In the genomic region with DNA sequence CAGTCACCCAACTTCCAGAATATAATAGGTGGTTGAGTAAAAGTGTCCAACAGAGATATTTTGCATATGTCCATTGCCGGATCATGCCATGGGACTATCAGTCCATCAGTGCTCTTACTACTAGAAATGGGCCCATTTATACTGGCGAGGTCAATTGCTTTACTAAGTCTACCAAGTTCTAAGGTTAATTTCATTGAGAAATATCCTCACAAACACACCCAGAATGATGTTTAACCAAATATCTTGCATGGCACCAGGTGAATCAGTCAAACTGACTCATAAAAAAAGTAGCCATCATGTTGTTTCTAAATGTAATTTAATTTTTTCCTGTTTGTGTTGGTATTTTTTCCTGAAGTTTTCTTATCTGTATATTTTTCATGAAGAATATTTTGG, we compare ENCODE assay signal across 26 cellular contexts.
"Had no signal": no experiment of that assay in that cellular context is flagged by ENCODE, and none has a peak within 500 bp of the region (broad histone marks: within the 10 kb centered on the region; RNA-seq: fewer than 3 reads in every experiment).

No MANE protein-coding gene starts in this region.

- H3K36me3 ChIP-seq: esophagus squamous epithelium, gastroesophageal sphincter, left ventricle myocardium inferior, lower lobe of right lung, prostate gland, spleen, tibial nerve, upper lobe of right lung, vagina had no signal

- H3K36me3 Mint-ChIP-seq: naive thymus-derived CD4-positive, alpha-beta T cell; stimulated activated memory B cell treated with anti-CD40 and anti-IgM and Interleukin-4, amounts not matched to agents 10 μg/mL and 1 μg/mL and 100 μg/mL, for 72 hours had no signal

- H3K4me1 ChIP-seq: esophagus squamous epithelium, gastroesophageal sphincter, left ventricle myocardium inferior, lower lobe of right lung, parathyroid adenoma, prostate gland, spleen, testis, tibial nerve, upper lobe of right lung, vagina had no signal

- H3K27me3 Mint-ChIP-seq: naive thymus-derived CD4-positive, alpha-beta T cell; stimulated activated memory B cell treated with anti-CD40 and anti-IgM and Interleukin-4, amounts not matched to agents 10 μg/mL and 1 μg/mL and 100 μg/mL, for 72 hours; stimulated activated naive CD8-positive, alpha-beta T cell treated with anti-CD3 and anti-CD28 coated beads, Interleukin-15, amount 100 ng/mL, for 72 hours had no signal

- H3K9ac ChIP-seq: parathyroid adenoma had no signal

- DNase-seq: effector CD4-positive, alpha-beta T cell; esophagus squamous epithelium; foreskin fibroblast; glutamatergic neuron; left cardiac atrium; left ventricle myocardium inferior; lower lobe of right lung; naive thymus-derived CD4-positive, alpha-beta T cell; nephron progenitor cell; retina; spleen; stimulated activated CD4-positive, alpha-beta T cell treated with anti-CD3 and anti-CD28 coated beads, Interleukin-15, amount 100 ng/mL, for 24 hours; stimulated activated CD4-positive, alpha-beta T cell treated with anti-CD3 and anti-CD28 coated beads, Interleukin-1b, Interleukin-23, amount 100 ng/mL, for 48 hours; stimulated activated CD4-positive, alpha-beta T cell treated with anti-CD3 and anti-CD28 coated beads, Interleukin-4, amount 100 ng/mL, for 24 hours; stimulated activated naive CD8-positive, alpha-beta T cell treated with anti-CD3 and anti-CD28 coated beads, Interleukin-15, amount 100 ng/mL, for 72 hours; testis; upper lobe of right lung had no signal

- H3K27me3 ChIP-seq: esophagus squamous epithelium, gastroesophageal sphincter, spleen, testis, tibial nerve, upper lobe of right lung, vagina had no signal

- H3K79me2 ChIP-seq: parathyroid adenoma had no signal

- H2AFZ ChIP-seq: parathyroid adenoma had no signal

- H3K27ac Mint-ChIP-seq: endodermal cell; naive thymus-derived CD4-positive, alpha-beta T cell; nephron progenitor cell; stimulated activated memory B cell treated with anti-CD40 and anti-IgM and Interleukin-4, amounts not matched to agents 10 μg/mL and 1 μg/mL and 100 μg/mL, for 72 hours; stimulated activated naive CD8-positive, alpha-beta T cell treated with anti-CD3 and anti-CD28 coated beads, Interleukin-15, amount 100 ng/mL, for 72 hours had no signal

- H3K9me3 ChIP-seq: esophagus squamous epithelium, gastroesophageal sphincter, left ventricle myocardium inferior, lower lobe of right lung, prostate gland, testis, tibial nerve, upper lobe of right lung, vagina had no signal

- H3K4me3 Mint-ChIP-seq: endodermal cell; naive thymus-derived CD4-positive, alpha-beta T cell; nephron progenitor cell; stimulated activated memory B cell treated with anti-CD40 and anti-IgM and Interleukin-4, amounts not matched to agents 10 μg/mL and 1 μg/mL and 100 μg/mL, for 72 hours; stimulated activated naive CD8-positive, alpha-beta T cell treated with anti-CD3 and anti-CD28 coated beads, Interleukin-15, amount 100 ng/mL, for 72 hours had no signal

- ATAC-seq: gastroesophageal sphincter; left cardiac atrium; lower lobe of right lung; naive thymus-derived CD4-positive, alpha-beta T cell; sciatic nerve; stimulated activated memory B cell treated with anti-CD40 and anti-IgM and Interleukin-4, amounts not matched to agents 10 μg/mL and 1 μg/mL and 100 μg/mL, for 72 hours; stimulated activated naive CD8-positive, alpha-beta T cell treated with anti-CD3 and anti-CD28 coated beads, Interleukin-15, amount 100 ng/mL, for 72 hours; upper lobe of right lung had no signal

- H3K4me1 Mint-ChIP-seq: naive thymus-derived CD4-positive, alpha-beta T cell; stimulated activated memory B cell treated with anti-CD40 and anti-IgM and Interleukin-4, amounts not matched to agents 10 μg/mL and 1 μg/mL and 100 μg/mL, for 72 hours; stimulated activated naive CD8-positive, alpha-beta T cell treated with anti-CD3 and anti-CD28 coated beads, Interleukin-15, amount 100 ng/mL, for 72 hours had no signal

- H3K9me3 Mint-ChIP-seq: endodermal cell; nephron progenitor cell; stimulated activated memory B cell treated with anti-CD40 and anti-IgM and Interleukin-4, amounts not matched to agents 10 μg/mL and 1 μg/mL and 100 μg/mL, for 72 hours; stimulated activated naive CD8-positive, alpha-beta T cell treated with anti-CD3 and anti-CD28 coated beads, Interleukin-15, amount 100 ng/mL, for 72 hours had no signal

- H3K27ac ChIP-seq: coronary artery, esophagus squamous epithelium, gastroesophageal sphincter, left ventricle myocardium inferior, lower lobe of right lung, parathyroid adenoma, prostate gland, spleen, testis, tibial nerve, upper lobe of right lung, vagina had no signal

- H3K4me3 ChIP-seq: coronary artery, esophagus squamous epithelium, gastroesophageal sphincter, left ventricle myocardium inferior, lower lobe of right lung, prostate gland, spleen, testis, tibial nerve, upper lobe of right lung, vagina had no signal
